Comparison of ENCODE assay signal across 10 cellular contexts in genomic region chr16:80996688-80997138, GRCh38. TPM values are rescaled to one million over a fixed set of nuclear protein-coding genes. Genes with fewer than 3 reads are reported as not detected.
DNase-seq lines count a peak whose midpoint lies in the region; ATAC-seq, FAIRE-seq and TF ChIP-seq lines count a peak whose summit lies in the region.
"Had no signal": no experiment of that assay in that cellular context is flagged by ENCODE, and none has a peak within 500 bp of the region (broad histone marks: within the 10 kb centered on the region; RNA-seq: fewer than 3 reads in every experiment).

No MANE protein-coding gene starts in this region.

- ATAC-seq in GM21528 (IDR thresholded peaks at IDR 0.05; ENCODE audit: low FRiP score, unreplicated experiment) = peak; percentile 32
- peak in 1 of 2 donors; percentile 52 for ATAC-seq in natural killer cell treated with Interleukin-12 subunit alpha and Interleukin-12 subunit beta and Interleukin-15 and Interleukin-18, amount 100 ng/mL, for 72 hours

- H3K36me3 Mint-ChIP-seq in activated naive CD8-positive, alpha-beta T cell = peaks cover 14% of the 10 kb centered on the region
- peaks cover 4% of the 10 kb centered on the region for H3K36me3 Mint-ChIP-seq in natural killer cell treated with Interleukin-12 subunit alpha and Interleukin-12 subunit beta and Interleukin-15 and Interleukin-18, amount 100 ng/mL, for 72 hours

- H3K4me3 ChIP-seq in GM06990 (replicated peaks; ENCODE audit: low read depth, low read length) = peak overlapping the region; percentile 62

- no peaks in the 10 kb centered on the region for H3K36me3 ChIP-seq in GM06990 (ENCODE audit: control insufficient read depth, insufficient read depth, low read length)

- TF ChIP-seq POLR2A in GM12891 (IDR thresholded peaks at IDR 0.05; ENCODE audit: low read depth, low read length) = no peak

- H3K4me1 Mint-ChIP-seq in activated naive CD8-positive, alpha-beta T cell (ENCODE audit: low read depth) = peaks cover 67% of the 10 kb centered on the region
- H3K4me1 Mint-ChIP-seq in natural killer cell treated with Interleukin-12 subunit alpha and Interleukin-12 subunit beta and Interleukin-15 and Interleukin-18, amount 100 ng/mL, for 72 hours (ENCODE audit: low read depth in 2 of 2) = peaks cover 30 to 43% of the 10 kb centered on the region in 2 donors

- no peak for TF ChIP-seq CTCF in GM06990 (IDR thresholded peaks at IDR 0.05; ENCODE audit: insufficient read depth, low read length, poor library complexity, severe bottlenecking)
- no peak for TF ChIP-seq CTCF in GM20000 (IDR thresholded peaks at IDR 0.05; ENCODE audit: extremely low read depth, missing control alignments)

- no peak for FAIRE-seq in GM12891 (lab: Jason Lieb, UNC)

- DNase-seq in GM06990 (ENCODE audit: extremely low read depth, insufficient read length) (no peak), GM20000 (ENCODE audit: low spot score) (no peak), T-helper 9 cell (no peak), DMS79 treated with DMSO at 0.1 percent for 48 hours (lab: John Stamatoyannopoulos, UW) (no peak), GM12891 (ENCODE audit: insufficient read length, low spot score) (no peak)
- DNase-seq in natural killer cell treated with Interleukin-12 subunit alpha and Interleukin-12 subunit beta and Interleukin-15 and Interleukin-18, amount 100 ng/mL, for 72 hours (ENCODE audit: low spot score) = no peak
- DNase-seq: RPMI8226; stimulated activated CD4-positive, alpha-beta T cell treated with anti-CD3 and anti-CD28 coated beads, Interleukin-1b, Interleukin-23, amount 100 ng/mL, for 48 hours had no signal

- H3K4me3 Mint-ChIP-seq in activated naive CD8-positive, alpha-beta T cell = peak overlapping the region; percentile 90
- peak overlapping the region; percentile 90 for H3K4me3 Mint-ChIP-seq in natural killer cell treated with Interleukin-12 subunit alpha and Interleukin-12 subunit beta and Interleukin-15 and Interleukin-18, amount 100 ng/mL, for 72 hours

- H3K27me3 ChIP-seq in GM06990 (replicated peaks; ENCODE audit: control insufficient read depth, insufficient read depth, low read length) = no peaks in the 10 kb centered on the region

- peak overlapping the region; percentile 92 for H3K27ac Mint-ChIP-seq in activated naive CD8-positive, alpha-beta T cell
- H3K27ac Mint-ChIP-seq in natural killer cell treated with Interleukin-12 subunit alpha and Interleukin-12 subunit beta and Interleukin-15 and Interleukin-18, amount 100 ng/mL, for 72 hours = peak overlapping the region; percentile 90 to 95

- H3K27me3 Mint-ChIP-seq in activated naive CD8-positive, alpha-beta T cell = no peaks in the 10 kb centered on the region
- H3K27me3 Mint-ChIP-seq in natural killer cell treated with Interleukin-12 subunit alpha and Interleukin-12 subunit beta and Interleukin-15 and Interleukin-18, amount 100 ng/mL, for 72 hours = no peaks in the 10 kb centered on the region

- H3K9me3 Mint-ChIP-seq in activated naive CD8-positive, alpha-beta T cell (ENCODE audit: low read depth) = no peaks in the 10 kb centered on the region
- no peaks in the 10 kb centered on the region for H3K9me3 Mint-ChIP-seq in natural killer cell treated with Interleukin-12 subunit alpha and Interleukin-12 subunit beta and Interleukin-15 and Interleukin-18, amount 100 ng/mL, for 72 hours

TF ChIP-seq in GM12891, 5 proteins besides CTCF, POLR2A, EP300 and RAD21:
- no peak for TF ChIP-seq TAF1 (IDR thresholded peaks at IDR 0.05; ENCODE audit: low read depth, low read length)
- TF ChIP-seq SPI1 (IDR thresholded peaks at IDR 0.05; ENCODE audit: low read depth, low read length) = no peak
- no peak for TF ChIP-seq POU2F2 (IDR thresholded peaks at IDR 0.05; ENCODE audit: low read depth, low read length)

RNA-seq across cellular contexts. Expression of gene CMC2, which starts 10.0 kb away (rescaled TPM):
- total RNA-seq in natural killer cell treated with Interleukin-12 subunit alpha and Interleukin-12 subunit beta and Interleukin-15 and Interleukin-18, amount 100 ng/mL, for 72 hours = 100 to 1,000 TPM in 1 of 2 donors, 10 to 100 TPM in 1; 85.4 to 145 TPM
- polyA plus RNA-seq in GM12891 (2012; ENCODE audit: low read depth, missing spikeins) = 110 TPM

RNA-seq across cellular contexts. Expression of gene CENPN, which starts 10.3 kb away (rescaled TPM):
- 10 to 100 TPM; 27.9 to 49.5 TPM for total RNA-seq in natural killer cell treated with Interleukin-12 subunit alpha and Interleukin-12 subunit beta and Interleukin-15 and Interleukin-18, amount 100 ng/mL, for 72 hours
- 51.2 TPM for polyA plus RNA-seq in GM12891 (2012; ENCODE audit: low read depth, missing spikeins)

RNA-seq across cellular contexts. Expression of gene ATMIN, which starts 38.9 kb away (rescaled TPM):
- 10 to 100 TPM; 24.5 to 29.1 TPM for total RNA-seq in natural killer cell treated with Interleukin-12 subunit alpha and Interleukin-12 subunit beta and Interleukin-15 and Interleukin-18, amount 100 ng/mL, for 72 hours
- polyA plus RNA-seq in GM12891 (2012; ENCODE audit: low read depth, missing spikeins) = 9.8 TPM
